ENCODE assay signal across 1 cellular context in the genomic region with DNA sequence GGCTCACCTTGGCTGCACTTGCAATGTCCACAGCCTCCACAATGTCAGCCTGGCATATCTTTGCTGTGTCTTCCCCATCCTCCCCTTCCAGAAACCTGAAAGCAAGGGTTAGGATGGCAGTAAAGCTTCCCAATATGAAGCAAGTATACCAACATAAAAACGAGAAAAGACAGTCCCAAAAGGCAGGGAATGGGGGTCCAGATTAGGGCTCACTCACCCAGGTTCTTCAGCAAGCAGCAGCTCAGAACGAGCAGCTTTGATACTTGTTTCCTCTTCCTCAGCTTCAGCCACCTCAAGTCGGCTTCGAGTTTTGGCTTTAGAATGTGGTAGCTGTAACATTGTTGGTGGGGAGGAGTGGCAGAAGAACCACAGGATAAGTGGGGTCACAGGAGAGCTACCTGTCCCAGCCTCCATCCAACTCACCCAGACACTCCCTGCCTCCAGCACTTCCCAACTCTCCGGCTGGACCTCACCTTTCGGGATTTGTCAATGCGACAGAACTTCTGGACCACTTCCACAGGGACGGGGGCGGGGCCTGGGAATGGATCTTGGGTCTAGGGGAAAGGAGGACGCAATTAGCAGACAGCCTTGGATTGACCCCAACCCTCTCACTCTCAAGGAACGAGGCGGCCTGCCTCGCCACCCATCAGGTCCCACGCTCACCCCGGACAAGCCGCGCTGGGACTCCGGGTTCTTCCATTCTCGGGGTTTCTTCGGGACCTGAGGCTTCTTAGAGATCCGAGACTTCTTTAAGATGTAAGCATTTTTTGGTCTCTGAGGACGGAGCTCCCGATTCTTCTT.
A peak's percentile ranks its signal among the peaks of the same experiment; 100 is the strongest.
TF ChIP-seq lines count a peak whose summit lies in the region.

No MANE protein-coding gene starts in this region.

TF ChIP-seq in HepG2, 621 proteins besides CTCF, POLR2A, EP300 and RAD21 (continued from another document and continues in another):
- TF ChIP-seq ZNF18 (CRISPR knock-in tag; IDR thresholded peaks at IDR 0.05; ENCODE audit: insufficient replicate concordance) = no peak
- TF ChIP-seq ZNF414 (CRISPR knock-in tag; IDR thresholded peaks at IDR 0.05) = no peak
- TF ChIP-seq CHD2 (IDR thresholded peaks at IDR 0.05; ENCODE audit: low read depth, low read length) = no peak
- TF ChIP-seq ATM (IDR thresholded peaks at IDR 0.05; ENCODE audit: borderline replicate concordance) = no peak
- TF ChIP-seq SMYD3 (CRISPR knock-in tag; IDR thresholded peaks at IDR 0.05) = no peak
- TF ChIP-seq KLF16 (CRISPR knock-in tag; IDR thresholded peaks at IDR 0.05) = peak in 1 of 2 experiments; percentile 13; a peak in 1 of 4 replicates
- TF ChIP-seq ZNF644 (CRISPR knock-in tag; IDR thresholded peaks at IDR 0.05; ENCODE audit: low read depth) = no peak
- TF ChIP-seq ZNF687 (CRISPR knock-in tag; IDR thresholded peaks at IDR 0.05) = no peak
- TF ChIP-seq PAF1 (CRISPR knock-in tag; IDR thresholded peaks at IDR 0.05) = no peak
- TF ChIP-seq SP140L (CRISPR knock-in tag; IDR thresholded peaks at IDR 0.05; ENCODE audit: borderline replicate concordance) = no peak
- TF ChIP-seq ZBTB8A (CRISPR knock-in tag; IDR thresholded peaks at IDR 0.05; ENCODE audit: borderline replicate concordance, low read depth) = no peak
- TF ChIP-seq NFKB2 (CRISPR knock-in tag; IDR thresholded peaks at IDR 0.05; ENCODE audit: borderline replicate concordance) = peak; percentile 39; the same call in 1 of the 2 replicates
- TF ChIP-seq ZNF891 (CRISPR knock-in tag; IDR thresholded peaks at IDR 0.05) = no peak
- no peak for TF ChIP-seq ZNF629 (CRISPR knock-in tag; conservative IDR thresholded peaks at IDR 0.05)
- no peak for TF ChIP-seq HMGA1 (CRISPR knock-in tag; conservative IDR thresholded peaks at IDR 0.05)
- TF ChIP-seq PRDM4 (CRISPR knock-in tag; IDR thresholded peaks at IDR 0.05; ENCODE audit: borderline replicate concordance) = no peak
- TF ChIP-seq RFXANK (CRISPR knock-in tag; IDR thresholded peaks at IDR 0.05) = no peak
- no peak for TF ChIP-seq ZKSCAN1 (IDR thresholded peaks at IDR 0.05; ENCODE audit: low read length)
- no peak for TF ChIP-seq JDP2 (CRISPR knock-in tag; IDR thresholded peaks at IDR 0.05; ENCODE audit: borderline replicate concordance)
- TF ChIP-seq CHCHD3 (CRISPR knock-in tag; IDR thresholded peaks at IDR 0.05) = peak; percentile 59; the same call in 1 of the 2 replicates
- TF ChIP-seq ZC3H4 (CRISPR knock-in tag; IDR thresholded peaks at IDR 0.05; ENCODE audit: borderline replicate concordance) = no peak
- no peak for TF ChIP-seq ESRRA (CRISPR knock-in tag; IDR thresholded peaks at IDR 0.05; ENCODE audit: low read depth)
- TF ChIP-seq AHR (CRISPR knock-in tag; IDR thresholded peaks at IDR 0.05) = no peak; the same call in 1 of the 2 replicates
- no peak for TF ChIP-seq ZNF713 (CRISPR knock-in tag; IDR thresholded peaks at IDR 0.05)
- TF ChIP-seq ZNF839 (CRISPR knock-in tag; IDR thresholded peaks at IDR 0.05; ENCODE audit: borderline replicate concordance) = no peak
- no peak for TF ChIP-seq CENPBD1 (CRISPR knock-in tag; IDR thresholded peaks at IDR 0.05; ENCODE audit: borderline replicate concordance, low read depth)
- no peak for TF ChIP-seq ZNF710 (CRISPR knock-in tag; IDR thresholded peaks at IDR 0.05; ENCODE audit: borderline replicate concordance)
- TF ChIP-seq ZNF512 (CRISPR knock-in tag; IDR thresholded peaks at IDR 0.05) = no peak
- peak; percentile 36; the same call in 1 of the 2 replicates for TF ChIP-seq ZSCAN21 (CRISPR knock-in tag; IDR thresholded peaks at IDR 0.05; ENCODE audit: borderline replicate concordance)
- TF ChIP-seq ZNF597 (CRISPR knock-in tag; IDR thresholded peaks at IDR 0.05) = no peak
- TF ChIP-seq NKX3-1 (CRISPR knock-in tag; IDR thresholded peaks at IDR 0.05) = no peak
- no peak for TF ChIP-seq FUBP1 (CRISPR knock-in tag; IDR thresholded peaks at IDR 0.05; ENCODE audit: borderline replicate concordance)
- no peak for TF ChIP-seq NFYB (CRISPR knock-in tag; IDR thresholded peaks at IDR 0.05)
- TF ChIP-seq ZNF282 (IDR thresholded peaks at IDR 0.05; ENCODE audit: partially characterized antibody) = no peak
- no peak for TF ChIP-seq RFXAP (CRISPR knock-in tag; IDR thresholded peaks at IDR 0.05; ENCODE audit: borderline replicate concordance)
- TF ChIP-seq ZNF7 (CRISPR knock-in tag; IDR thresholded peaks at IDR 0.05) = no peak
- TF ChIP-seq ZEB1 (IDR thresholded peaks at IDR 0.05; ENCODE audit: insufficient replicate concordance, low read depth) = no peak
- no peak for TF ChIP-seq FOXA3 (CRISPR knock-in tag; IDR thresholded peaks at IDR 0.05)
- no peak for TF ChIP-seq CREB1 (IDR thresholded peaks at IDR 0.05)
- no peak for TF ChIP-seq CREB1 (CRISPR knock-in tag; IDR thresholded peaks at IDR 0.05)
- TF ChIP-seq SALL1 (CRISPR knock-in tag; IDR thresholded peaks at IDR 0.05) = no peak
- no peak for TF ChIP-seq ZKSCAN8 (CRISPR knock-in tag; IDR thresholded peaks at IDR 0.05; ENCODE audit: borderline replicate concordance)
